Comparison of ENCODE assay signal across 9 cellular contexts in the genomic region with DNA sequence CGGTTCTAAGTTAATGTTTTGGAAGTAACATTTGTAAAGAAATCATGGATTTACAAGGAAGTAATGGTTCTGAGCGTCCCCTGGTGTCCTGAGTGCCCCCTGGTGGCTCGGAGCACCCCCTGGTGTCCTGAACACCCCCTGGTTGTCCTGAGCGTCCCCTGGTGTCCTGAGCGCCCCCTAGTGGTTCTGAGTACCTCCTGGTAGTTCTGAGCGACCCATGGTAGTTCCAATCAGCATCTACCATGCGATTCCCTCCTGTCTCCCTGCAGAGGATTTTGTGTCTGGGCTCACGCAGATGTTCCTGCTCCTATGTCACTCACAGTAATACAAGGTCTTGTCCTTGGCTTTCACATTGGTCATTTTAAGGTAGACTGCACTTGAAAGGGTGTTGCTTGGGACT.
DNase-seq lines count a peak whose midpoint lies in the region; ATAC-seq and TF ChIP-seq lines count a peak whose summit lies in the region.
"Had no signal": no experiment of that assay in that cellular context is flagged by ENCODE, and none has a peak within 500 bp of the region (broad histone marks: within the 10 kb centered on the region; RNA-seq: fewer than 3 reads in every experiment).

No MANE protein-coding gene starts in this region.

- H3K9me3 Mint-ChIP-seq in activated naive CD8-positive, alpha-beta T cell treated with anti-CD3 and anti-CD28 coated beads, Interleukin-2, amount 10 ng/mL, durations not matched to agents 7 days and 5 days: no peaks in the 10 kb centered on the region

- DNase-seq in DMS53 treated with DMSO at 0.1 percent for 48 hours (lab: John Stamatoyannopoulos, UW; ENCODE audit: unreplicated experiment) (peak; percentile 36), HFF-Myc (ENCODE audit: extremely low read depth, low read depth) (no peak), OCI-M1 (lab: John Stamatoyannopoulos, UW) (peak; percentile 88), spleen (peak; percentile 81), smooth muscle cell (lab: John Stamatoyannopoulos, UW; ENCODE audit: unreplicated experiment) (no peak), inferior parietal cortex (ENCODE audit: extremely low spot score) (no peak), NCI-H187 treated with DMSO at 0.1 percent for 48 hours (lab: John Stamatoyannopoulos, UW) (no peak)
- DNase-seq in activated naive CD8-positive, alpha-beta T cell treated with anti-CD3 and anti-CD28 coated beads, Interleukin-2, amount 10 ng/mL, durations not matched to agents 7 days and 5 days: peak; percentile 62

- no peak overlapping the region for H3K9ac ChIP-seq in smooth muscle cell (ENCODE audit: low read depth)

- POLR2A ChIA-PET in activated naive CD8-positive, alpha-beta T cell treated with anti-CD3 and anti-CD28 coated beads, Interleukin-2, amount 10 ng/mL, durations not matched to agents 7 days and 5 days (lab: Charles Lee): no interaction called here

- peaks cover 0 to 41% (median 3%) of the 10 kb centered on the region in 7 donors for H3K27me3 ChIP-seq in spleen (replicated peaks in 1 of 7)
- no peaks in the 10 kb centered on the region for H3K27me3 ChIP-seq in smooth muscle cell (ENCODE audit: low read depth)

- H3K4me1 Mint-ChIP-seq in activated naive CD8-positive, alpha-beta T cell treated with anti-CD3 and anti-CD28 coated beads, Interleukin-2, amount 10 ng/mL, durations not matched to agents 7 days and 5 days: peaks cover 7% of the 10 kb centered on the region

- no peak overlapping the region for H3K27ac Mint-ChIP-seq in activated naive CD8-positive, alpha-beta T cell treated with anti-CD3 and anti-CD28 coated beads, Interleukin-2, amount 10 ng/mL, durations not matched to agents 7 days and 5 days

- H3K36me3 ChIP-seq in spleen: no peaks in the 10 kb centered on the region
- no peaks in the 10 kb centered on the region for H3K36me3 ChIP-seq in smooth muscle cell (ENCODE audit: low read depth)

- ATAC-seq in activated naive CD8-positive, alpha-beta T cell treated with anti-CD3 and anti-CD28 coated beads, Interleukin-2, amount 10 ng/mL, durations not matched to agents 7 days and 5 days (ENCODE audit: low read depth): peak; percentile 83

- no peak overlapping the region for H2AFZ ChIP-seq in smooth muscle cell (ENCODE audit: low read depth)

- 38 to 54% (median 51%) methylated on average over 8 of the region's 8 CpGs for WGBS in spleen, 5 donors
- 61% methylated on average over 8 of the region's 8 CpGs for WGBS in smooth muscle cell (ENCODE audit: low lambda C conversion rate)

- no peak overlapping the region for H3K4me2 ChIP-seq in smooth muscle cell

- TF ChIP-seq CTCF in HFF-Myc (IDR thresholded peaks at IDR 0.05; ENCODE audit: low read depth, low read length, missing control alignments): peak; percentile 33
- TF ChIP-seq CTCF in spleen (IDR thresholded peaks at IDR 0.05 in 8 of 11, conservative IDR thresholded peaks at IDR 0.05 in 3 of 11): peak in 8 of 11 experiments; percentile 14 to 59 (median 48)
- TF ChIP-seq CTCF in smooth muscle cell (IDR thresholded peaks at IDR 0.05; ENCODE audit: borderline replicate concordance, insufficient read depth, poor library complexity, severe bottlenecking): no peak

- TF ChIP-seq POLR2A in spleen (IDR thresholded peaks at IDR 0.05): no peak

- no peaks in the 10 kb centered on the region for H4K20me1 ChIP-seq in smooth muscle cell (ENCODE audit: low read depth)

- H3K27me3 Mint-ChIP-seq in activated naive CD8-positive, alpha-beta T cell treated with anti-CD3 and anti-CD28 coated beads, Interleukin-2, amount 10 ng/mL, durations not matched to agents 7 days and 5 days: peaks cover 37% of the 10 kb centered on the region

- H3K36me3 Mint-ChIP-seq in activated naive CD8-positive, alpha-beta T cell treated with anti-CD3 and anti-CD28 coated beads, Interleukin-2, amount 10 ng/mL, durations not matched to agents 7 days and 5 days: no peaks in the 10 kb centered on the region

- H3K4me3 ChIP-seq in HFF-Myc (replicated peaks; ENCODE audit: low read depth, low read length) (no peak overlapping the region), spleen (no peak overlapping the region), smooth muscle cell (no peak overlapping the region)

- H3K9me3 ChIP-seq in spleen: peaks cover 0 to 6% (median 5%) of the 10 kb centered on the region in 8 donors
- no peaks in the 10 kb centered on the region for H3K9me3 ChIP-seq in smooth muscle cell (replicated peaks; ENCODE audit: low read depth)

- H3K79me2 ChIP-seq in smooth muscle cell (ENCODE audit: low read depth): no peaks in the 10 kb centered on the region

- no peak overlapping the region for H3K4me3 Mint-ChIP-seq in activated naive CD8-positive, alpha-beta T cell treated with anti-CD3 and anti-CD28 coated beads, Interleukin-2, amount 10 ng/mL, durations not matched to agents 7 days and 5 days

- H3K4me1 ChIP-seq in spleen (peaks cover 0 to 18% (median 0%) of the 10 kb centered on the region in 6 donors), smooth muscle cell (ENCODE audit: low read depth) (no peaks in the 10 kb centered on the region)

- intact Hi-C loops in spleen (cut with DNase I; ENCODE audit: low total_unique reads): no loop called here

- no peaks in the 10 kb centered on the region for H3F3A ChIP-seq in smooth muscle cell (ENCODE audit: low read depth)

- H3K27ac ChIP-seq in spleen: no peak overlapping the region
- H3K27ac ChIP-seq in smooth muscle cell (ENCODE audit: low read depth): no peak overlapping the region
- H3K27ac ChIP-seq: epithelial cell of prostate had no signal

Comparison
In these comparisons a context has a peak if more than half of its experiments do, and no peak if none do; other contexts are left out.
1. DNase-seq: peak in DMS53 treated with DMSO at 0.1 percent for 48 hours (single experiment), OCI-M1 (single experiment), activated naive CD8-positive, alpha-beta T cell treated with anti-CD3 and anti-CD28 coated beads, Interleukin-2, amount 10 ng/mL, durations not matched to agents 7 days and 5 days (single experiment) and spleen (single experiment); none in HFF-Myc (single experiment), smooth muscle cell (single experiment), inferior parietal cortex (single experiment) and NCI-H187 treated with DMSO at 0.1 percent for 48 hours (single experiment).